1 cellular context compared by ENCODE assay signal in genomic region chr5:40991168-40991980, GRCh38.
TF ChIP-seq lines count a peak whose summit lies in the region.

No MANE protein-coding gene starts in this region.

TF ChIP-seq in HepG2, 621 proteins besides CTCF, POLR2A, EP300 and RAD21 (continued from another document and continues in another):
- TF ChIP-seq CBX5 (CRISPR knock-in tag; IDR thresholded peaks at IDR 0.05; ENCODE audit: borderline replicate concordance) (0 out of 2 replicates have a peak, but pooled peaks have one; percentile 40), ZNF580 (CRISPR knock-in tag; IDR thresholded peaks at IDR 0.05; ENCODE audit: borderline replicate concordance, low read depth) (peak; percentile 47; the same call in 1 of the 2 replicates), MNT (IDR thresholded peaks at IDR 0.05) (no peak), SRY (CRISPR knock-in tag; IDR thresholded peaks at IDR 0.05) (no peak), MLLT10 (CRISPR knock-in tag; IDR thresholded peaks at IDR 0.05) (no peak), ARID2 (CRISPR knock-in tag; IDR thresholded peaks at IDR 0.05; ENCODE audit: borderline replicate concordance) (peak; percentile 59; the same call in 1 of the 2 replicates), KDM1A (CRISPR knock-in tag; IDR thresholded peaks at IDR 0.05) (no peak), TCF7L2 (IDR thresholded peaks at IDR 0.05; ENCODE audit: low read depth, low read length) (no peak; the same call in 1 of the 2 replicates), TERF1 (CRISPR knock-in tag; IDR thresholded peaks at IDR 0.05) (no peak), RFX1 (IDR thresholded peaks at IDR 0.05) (no peak), LBX2 (CRISPR knock-in tag; IDR thresholded peaks at IDR 0.05; ENCODE audit: borderline replicate concordance) (no peak), ETV6 (CRISPR knock-in tag; conservative IDR thresholded peaks at IDR 0.05) (no peak), ELK4 (CRISPR knock-in tag; IDR thresholded peaks at IDR 0.05; ENCODE audit: borderline replicate concordance) (no peak), ISL2 (CRISPR knock-in tag; IDR thresholded peaks at IDR 0.05) (peak; percentile 92), PPARG (CRISPR knock-in tag; conservative IDR thresholded peaks at IDR 0.05) (peak; percentile 97), SOX13 (IDR thresholded peaks at IDR 0.05) (peak; percentile 32; the same call in 1 of the 2 replicates), SOX13 (CRISPR knock-in tag; conservative IDR thresholded peaks at IDR 0.05 in 1 of 2, IDR thresholded peaks at IDR 0.05 in 1 of 2) (peak in 1 of 2 experiments; percentile 91; a peak in 2 of 4 replicates), GABPB1 (CRISPR knock-in tag; IDR thresholded peaks at IDR 0.05) (no peak), MEIS1 (CRISPR knock-in tag; IDR thresholded peaks at IDR 0.05; ENCODE audit: borderline replicate concordance) (no peak), ZNF644 (CRISPR knock-in tag; IDR thresholded peaks at IDR 0.05; ENCODE audit: low read depth) (peak; percentile 92), ZHX1 (CRISPR knock-in tag; IDR thresholded peaks at IDR 0.05; ENCODE audit: low read depth) (no peak), ZNF652 (CRISPR knock-in tag; IDR thresholded peaks at IDR 0.05; ENCODE audit: borderline replicate concordance, low read depth) (peak; percentile 63; the same call in 1 of the 2 replicates), NR0B2 (CRISPR knock-in tag; IDR thresholded peaks at IDR 0.05) (no peak), MTA1 (CRISPR knock-in tag; IDR thresholded peaks at IDR 0.05; ENCODE audit: borderline replicate concordance) (no peak), ZUFSP (CRISPR knock-in tag; IDR thresholded peaks at IDR 0.05; ENCODE audit: borderline replicate concordance) (no peak), PHF5A (CRISPR knock-in tag; IDR thresholded peaks at IDR 0.05; ENCODE audit: low read depth, unreplicated experiment) (no peak), RERE (CRISPR knock-in tag; IDR thresholded peaks at IDR 0.05; ENCODE audit: low read depth) (0 out of 2 replicates have a peak, but pooled peaks have one; percentile 77), ZNF496 (CRISPR knock-in tag; IDR thresholded peaks at IDR 0.05; ENCODE audit: insufficient replicate concordance) (no peak), PAX8 (CRISPR knock-in tag; IDR thresholded peaks at IDR 0.05; ENCODE audit: borderline replicate concordance) (no peak), KDM2A (CRISPR knock-in tag; IDR thresholded peaks at IDR 0.05; ENCODE audit: borderline replicate concordance, low read depth) (no peak), HNF4G (IDR thresholded peaks at IDR 0.05; ENCODE audit: borderline replicate concordance, low read depth, low read length) (peak; percentile 87), HNF4G (CRISPR knock-in tag; IDR thresholded peaks at IDR 0.05; ENCODE audit: borderline replicate concordance, low read depth) (peak; percentile 90; the same call in 1 of the 2 replicates), PHF8 (CRISPR knock-in tag; IDR thresholded peaks at IDR 0.05) (no peak), TIGD3 (CRISPR knock-in tag; IDR thresholded peaks at IDR 0.05; ENCODE audit: borderline replicate concordance) (no peak), ZSCAN5A (CRISPR knock-in tag; IDR thresholded peaks at IDR 0.05; ENCODE audit: borderline replicate concordance) (peak; percentile 74; the same call in 1 of the 2 replicates), MYNN (CRISPR knock-in tag; IDR thresholded peaks at IDR 0.05; ENCODE audit: low read depth) (no peak), GMEB1 (CRISPR knock-in tag; IDR thresholded peaks at IDR 0.05; ENCODE audit: borderline replicate concordance) (peak; percentile 20; the same call in 1 of the 2 replicates), MTF1 (CRISPR knock-in tag; IDR thresholded peaks at IDR 0.05) (no peak), CBX1 (IDR thresholded peaks at IDR 0.05; ENCODE audit: low read depth) (no peak)
